In genomic region chr2:180676520-180676919, GRCh38 we compare ENCODE assay signal across 21 cellular contexts.
DNase-seq lines count a peak whose midpoint lies in the region; ATAC-seq and TF ChIP-seq lines count a peak whose summit lies in the region.
"Had no signal": no experiment of that assay in that cellular context is flagged by ENCODE, and none has a peak within 500 bp of the region (broad histone marks: within the 10 kb centered on the region; RNA-seq: fewer than 3 reads in every experiment).

No MANE protein-coding gene starts in this region.

- no peak for TF ChIP-seq POLR2A in esophagus squamous epithelium (IDR thresholded peaks at IDR 0.05)

- H3K4me1 ChIP-seq in GM23338 (ENCODE audit: insufficient read depth) (peaks cover 20% of the 10 kb centered on the region), PC-3 (ENCODE audit: insufficient read depth, low read length) (peaks cover 44% of the 10 kb centered on the region), esophagus squamous epithelium (peaks cover 0 to 54% (median 16%) of the 10 kb centered on the region in 3 donors)

- peak overlapping the region; percentile 5; the same call in 1 of the 2 replicates for H3K27ac Mint-ChIP-seq in GM23338
- no peak overlapping the region for H3K27ac Mint-ChIP-seq in activated T-cell treated with anti-CD3 and anti-CD28 coated beads, Interleukin-2, amount 50 U/mL, for 72 hours
- H3K27ac Mint-ChIP-seq: CD14-positive monocyte, IgD-negative memory B cell had no signal

- H3K79me2 ChIP-seq in GM23338 (replicated peaks; ENCODE audit: insufficient read depth) (no peaks in the 10 kb centered on the region), PC-3 (ENCODE audit: low read length) (no peaks in the 10 kb centered on the region)

- H2AFZ ChIP-seq in GM23338 (no peak overlapping the region), PC-3 (ENCODE audit: low read length) (no peak overlapping the region)

- H3K27ac ChIP-seq in GM23338 (ENCODE audit: low read depth) (no peak overlapping the region), PC-3 (ENCODE audit: low read length) (peak overlapping the region; percentile 61), esophagus squamous epithelium (peak overlapping the region in 3 of 4 donors; percentile 33 to 70 (median 62))
- H3K27ac ChIP-seq: 22Rv1 had no signal

- TF ChIP-seq CTCF in GM23338 (conservative IDR thresholded peaks at IDR 0.05; ENCODE audit: low read depth in 2 of 2) (no peak), PC-3 (conservative IDR thresholded peaks at IDR 0.05; ENCODE audit: low read depth, low read length) (no peak), esophagus squamous epithelium (IDR thresholded peaks at IDR 0.05) (no peak)

- POLR2A ChIA-PET in PC-3 (lab: Charles Lee; ENCODE audit: unreplicated experiment) = no interaction called here

- H3K4me3 ChIP-seq in GM23338 (no peak overlapping the region), PC-3 (ENCODE audit: low read length) (peak overlapping the region; percentile 6; the same call in 1 of the 2 replicates), esophagus squamous epithelium (no peak overlapping the region)
- H3K4me3 ChIP-seq: MG63 had no signal

- H3K36me3 ChIP-seq in GM23338 (ENCODE audit: insufficient read depth) (no peaks in the 10 kb centered on the region), PC-3 (ENCODE audit: low read depth, low read length) (no peaks in the 10 kb centered on the region), esophagus squamous epithelium (no peaks in the 10 kb centered on the region)
- H3K36me3 ChIP-seq: MG63 had no signal

- H3K27me3 Mint-ChIP-seq in GM23338 (ENCODE audit: insufficient read depth, low read depth, poor library complexity) = peaks cover 2% of the 10 kb centered on the region
- H3K27me3 Mint-ChIP-seq in activated T-cell treated with anti-CD3 and anti-CD28 coated beads, Interleukin-2, amount 50 U/mL, for 72 hours (ENCODE audit: low read depth) = peaks cover 5% of the 10 kb centered on the region

- peaks cover 37% of the 10 kb centered on the region for H3K4me1 Mint-ChIP-seq in GM23338
- no peaks in the 10 kb centered on the region for H3K4me1 Mint-ChIP-seq in activated T-cell treated with anti-CD3 and anti-CD28 coated beads, Interleukin-2, amount 50 U/mL, for 72 hours (ENCODE audit: low read depth)
- H3K4me1 Mint-ChIP-seq: CD14-positive monocyte, IgD-negative memory B cell had no signal

- WGBS in esophagus squamous epithelium, 2 donors = 87 to 92% methylated on average over 1 of the region's 1 CpG

- no TSS peak for BruUV-seq in PC-3 (replicated peaks; lab: Mats Ljungman, UMichigan)

- CTCF ChIA-PET in PC-3 (lab: Charles Lee) = no interaction called here

- H4K20me1 ChIP-seq in GM23338 (replicated peaks; ENCODE audit: insufficient read depth) (no peaks in the 10 kb centered on the region), PC-3 (ENCODE audit: low read length) (no peaks in the 10 kb centered on the region)

- H3K9me3 Mint-ChIP-seq in GM23338 = no peaks in the 10 kb centered on the region
- H3K9me3 Mint-ChIP-seq in activated T-cell treated with anti-CD3 and anti-CD28 coated beads, Interleukin-2, amount 50 U/mL, for 72 hours = no peaks in the 10 kb centered on the region

- no peaks in the 10 kb centered on the region for H3F3A ChIP-seq in GM23338 (replicated peaks; ENCODE audit: low read depth)
- no peaks in the 10 kb centered on the region for H3F3A ChIP-seq in PC-3 (ENCODE audit: low read length, unreplicated experiment)

- ATAC-seq in GM23338 (no peak), PC-3 (no peak)
- ATAC-seq in activated T-cell treated with anti-CD3 and anti-CD28 coated beads, Interleukin-2, amount 50 U/mL, for 72 hours (replicated peaks in 1 of 2) = no peak
- ATAC-seq: SK-N-SH treated with all-trans-retinoic acid at 6 μM for 48 hours had no signal

- H3K9ac ChIP-seq in PC-3 (ENCODE audit: low read length) = peak overlapping the region; percentile 18; the same call in 1 of the 2 replicates

- H3K27me3 ChIP-seq in GM23338 (ENCODE audit: insufficient read depth) = no peaks in the 10 kb centered on the region
- H3K27me3 ChIP-seq in PC-3 (ENCODE audit: low read length) = no peaks in the 10 kb centered on the region
- no peaks in the 10 kb centered on the region for H3K27me3 ChIP-seq in esophagus squamous epithelium
- H3K27me3 ChIP-seq: MG63 had no signal

- no peaks in the 10 kb centered on the region for H3K9me2 ChIP-seq in GM23338 (ENCODE audit: insufficient read depth)
- no peaks in the 10 kb centered on the region for H3K9me2 ChIP-seq in PC-3 (replicated peaks; ENCODE audit: low read length)

- H3K9me3 ChIP-seq in PC-3 (ENCODE audit: low read length) (no peaks in the 10 kb centered on the region), esophagus squamous epithelium (no peaks in the 10 kb centered on the region)
- H3K9me3 ChIP-seq: MG63 had no signal

- peak; percentile 23 for DNase-seq in DMS 273 (lab: John Stamatoyannopoulos, UW; ENCODE audit: unreplicated experiment)
- DNase-seq in DMS 273 treated with DMSO at 0.1 percent for 48 hours (lab: John Stamatoyannopoulos, UW) = no peak
- DNase-seq in GM23338 (ENCODE audit: low spot score) = no peak
- peak; percentile 59 for DNase-seq in PC-3
- no peak for DNase-seq in esophagus squamous epithelium (lab: John Stamatoyannopoulos, UW)
- DNase-seq in SIG-M5 treated with dmso at 0.1 percent for 504 hours (lab: John Stamatoyannopoulos, UW; ENCODE audit: unreplicated experiment) = no peak
- DNase-seq in cerebellar cortex (ENCODE audit: low spot score) = no peak
- no peak for DNase-seq in activated T-cell treated with anti-CD3 and anti-CD28 coated beads, Interleukin-2, amount 50 U/mL, for 72 hours
- DNase-seq: GDM1; HCEC 1CT; Karpas-422; MG63; NCI-H1048; NCI-H1694; NCI-H526 treated with DMSO at 0.1 percent for 48 hours; NK-92 treated with Interleukin-12 subunit alpha and Interleukin-12 subunit beta, amount 100 ng/mL, for 24 hours; SHP77 had no signal

- intact Hi-C loops in PC-3 (cut with micrococcal nuclease) (no loop called here), esophagus squamous epithelium (cut with DNase I) (no loop called here)

- H3K36me3 Mint-ChIP-seq in GM23338 (ENCODE audit: low read depth) = no peaks in the 10 kb centered on the region
- no peaks in the 10 kb centered on the region for H3K36me3 Mint-ChIP-seq in activated T-cell treated with anti-CD3 and anti-CD28 coated beads, Interleukin-2, amount 50 U/mL, for 72 hours (ENCODE audit: insufficient read depth in 2 of 2)
- H3K36me3 Mint-ChIP-seq: CD14-positive monocyte, IgD-negative memory B cell had no signal

- no peak overlapping the region for H3K4me2 ChIP-seq in GM23338
- H3K4me2 ChIP-seq in PC-3 (ENCODE audit: low read length) = peak overlapping the region; percentile 63

- no peak overlapping the region for H3K4me3 Mint-ChIP-seq in GM23338
- no peak overlapping the region for H3K4me3 Mint-ChIP-seq in activated T-cell treated with anti-CD3 and anti-CD28 coated beads, Interleukin-2, amount 50 U/mL, for 72 hours
- H3K4me3 Mint-ChIP-seq: CD14-positive monocyte, IgD-negative memory B cell had no signal

TF ChIP-seq in GM23338, 12 proteins besides CTCF, POLR2A, EP300 and RAD21:
- no peak for TF ChIP-seq EZH2 (IDR thresholded peaks at IDR 0.05; ENCODE audit: low read depth, unreplicated experiment)
- TF ChIP-seq POLR2AphosphoS5 (IDR thresholded peaks at IDR 0.05; ENCODE audit: low read depth) = no peak

Comparison
In these comparisons a context has a peak if more than half of its experiments do, and no peak if none do; other contexts are left out.
1. DNase-seq: peak in DMS 273 (single experiment) and PC-3 (single experiment); none in DMS 273 treated with DMSO at 0.1 percent for 48 hours (single experiment), GM23338 (single experiment), esophagus squamous epithelium (single experiment), SIG-M5 treated with dmso at 0.1 percent for 504 hours (single experiment), cerebellar cortex (single experiment) and activated T-cell treated with anti-CD3 and anti-CD28 coated beads, Interleukin-2, amount 50 U/mL, for 72 hours (0 of 2).